ENCODE assay signal across 1 cellular context in the genomic region with DNA sequence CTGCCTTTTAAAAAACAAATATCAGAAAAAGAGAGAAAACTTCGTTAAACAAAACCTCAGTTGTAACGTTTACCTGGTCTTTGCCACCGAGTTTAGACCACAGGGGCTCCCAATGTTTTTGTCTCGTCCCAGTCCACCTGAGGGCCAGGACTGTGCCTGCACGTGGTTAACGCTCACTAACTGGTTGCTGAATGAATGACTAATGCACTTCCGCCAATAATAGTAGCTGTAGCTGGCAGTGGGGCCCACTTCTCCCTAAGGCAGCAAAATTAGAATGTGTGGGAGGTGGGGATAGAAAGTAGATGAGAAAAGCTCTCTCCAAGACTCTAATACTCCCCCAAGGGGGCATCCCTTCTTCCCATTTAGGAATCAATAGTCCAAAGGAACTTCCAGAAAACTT.
TF ChIP-seq lines count a peak whose summit lies in the region.

No MANE protein-coding gene starts in this region.

TF ChIP-seq in H1, 55 proteins besides CTCF, POLR2A, EP300 and RAD21:
- TF ChIP-seq RBBP5 (IDR thresholded peaks at IDR 0.05; ENCODE audit: borderline replicate concordance, low read depth, low read length), result no peak
- no peak for TF ChIP-seq POLR2AphosphoS5 (IDR thresholded peaks at IDR 0.05; ENCODE audit: low read depth, low read length)
- TF ChIP-seq BCL11A (IDR thresholded peaks at IDR 0.05; ENCODE audit: low read depth in 2 of 2, low read length in 2 of 2), result no peak
- TF ChIP-seq, protein P1, sequence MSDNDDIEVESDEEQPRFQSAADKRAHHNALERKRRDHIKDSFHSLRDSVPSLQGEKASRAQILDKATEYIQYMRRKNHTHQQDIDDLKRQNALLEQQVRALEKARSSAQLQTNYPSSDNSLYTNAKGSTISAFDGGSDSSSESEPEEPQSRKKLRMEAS (IDR thresholded peaks at IDR 0.05), result peak; percentile 62
